13 cellular contexts compared by ENCODE assay signal in the genomic region with DNA sequence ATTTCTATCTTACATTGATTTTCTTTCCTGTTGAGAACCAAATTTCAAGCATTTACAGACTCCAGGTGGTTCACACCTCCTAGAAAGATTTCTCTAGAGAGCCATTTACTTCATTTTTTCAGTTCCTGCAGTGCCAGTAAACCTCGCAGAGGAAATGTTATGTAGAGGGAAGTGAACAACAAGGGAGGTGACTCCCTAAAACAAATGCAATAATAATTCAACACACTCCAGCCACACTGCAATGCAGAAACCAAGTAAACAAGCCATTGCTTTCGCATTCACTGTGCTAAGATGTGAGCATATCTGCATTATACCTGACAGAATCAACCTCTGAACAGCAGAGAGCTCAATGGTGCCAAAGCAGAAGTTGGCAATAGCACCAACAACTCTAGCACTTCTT.
DNase-seq lines count a peak whose midpoint lies in the region; ATAC-seq and TF ChIP-seq lines count a peak whose summit lies in the region.
"Had no signal": no experiment of that assay in that cellular context is flagged by ENCODE, and none has a peak within 500 bp of the region (broad histone marks: within the 10 kb centered on the region; RNA-seq: fewer than 3 reads in every experiment).

No MANE protein-coding gene starts in this region.

- ATAC-seq in HG02763 (IDR thresholded peaks at IDR 0.05; ENCODE audit: unreplicated experiment) = peak; percentile 28
- ATAC-seq: A549 had no signal

- no peak overlapping the region for H3K4me3 Mint-ChIP-seq in T-helper 1 cell treated with Interleukin-12 subunit alpha and Interleukin-12 subunit beta and Interleukin-4 antibody, amounts not matched to agents 30 μg/mL and 1 μg/mL, for 36 hours
- H3K4me3 Mint-ChIP-seq in IgD-negative memory B cell (peak overlapping the region; percentile 9 to 81 (median 42)), glutamatergic neuron (ENCODE audit: unreplicated experiment) (no peak overlapping the region)

- H3K36me3 Mint-ChIP-seq in T-helper 1 cell treated with Interleukin-12 subunit alpha and Interleukin-12 subunit beta and Interleukin-4 antibody, amounts not matched to agents 30 μg/mL and 1 μg/mL, for 36 hours (ENCODE audit: low read depth) = no peaks in the 10 kb centered on the region
- H3K36me3 Mint-ChIP-seq in IgD-negative memory B cell (no peaks in the 10 kb centered on the region), glutamatergic neuron (ENCODE audit: unreplicated experiment) (no peaks in the 10 kb centered on the region)

- DNase-seq in T-helper 1 cell = no peak
- DNase-seq in anterior cingulate cortex (lab: John Stamatoyannopoulos, UW) = no peak
- no peak for DNase-seq in NCI-H510A treated with DMSO at 0.1 percent for 48 hours (lab: John Stamatoyannopoulos, UW)
- DNase-seq in glutamatergic neuron = no peak
- DNase-seq in activated naive CD4-positive, alpha-beta T cell (lab: John Stamatoyannopoulos, UW) = no peak
- DNase-seq: activated CD4-positive, CD25-positive, alpha-beta regulatory T cell; erythroblast; NCI-H446 treated with DMSO at 0.1 percent for 48 hours; stimulated activated CD4-positive, alpha-beta T cell treated with anti-CD3 and anti-CD28 coated beads, Interleukin-4, amount 100 ng/mL, for 4 hours had no signal

- H3K27me3 Mint-ChIP-seq in T-helper 1 cell treated with Interleukin-12 subunit alpha and Interleukin-12 subunit beta and Interleukin-4 antibody, amounts not matched to agents 30 μg/mL and 1 μg/mL, for 36 hours (ENCODE audit: low read depth) = peaks cover 30% of the 10 kb centered on the region
- H3K27me3 Mint-ChIP-seq in IgD-negative memory B cell (no peaks in the 10 kb centered on the region), glutamatergic neuron (ENCODE audit: unreplicated experiment) (no peaks in the 10 kb centered on the region)

- TF ChIP-seq CTCF in glutamatergic neuron (IDR thresholded peaks at IDR 0.05; ENCODE audit: partially characterized antibody, unreplicated experiment) = no peak

- H3K4me1 Mint-ChIP-seq in T-helper 1 cell treated with Interleukin-12 subunit alpha and Interleukin-12 subunit beta and Interleukin-4 antibody, amounts not matched to agents 30 μg/mL and 1 μg/mL, for 36 hours (ENCODE audit: low read depth) = peaks cover 38% of the 10 kb centered on the region
- peaks cover 46 to 53% (median 53%) of the 10 kb centered on the region in 3 donors for H3K4me1 Mint-ChIP-seq in IgD-negative memory B cell
- H3K4me1 Mint-ChIP-seq in glutamatergic neuron (ENCODE audit: low read depth, unreplicated experiment) = peaks cover 2% of the 10 kb centered on the region

- no peaks in the 10 kb centered on the region for H3K9me3 Mint-ChIP-seq in T-helper 1 cell treated with Interleukin-12 subunit alpha and Interleukin-12 subunit beta and Interleukin-4 antibody, amounts not matched to agents 30 μg/mL and 1 μg/mL, for 36 hours
- no peaks in the 10 kb centered on the region for H3K9me3 Mint-ChIP-seq in IgD-negative memory B cell
- H3K9me3 Mint-ChIP-seq in glutamatergic neuron (ENCODE audit: unreplicated experiment) = no peaks in the 10 kb centered on the region

- H3K27ac Mint-ChIP-seq in T-helper 1 cell treated with Interleukin-12 subunit alpha and Interleukin-12 subunit beta and Interleukin-4 antibody, amounts not matched to agents 30 μg/mL and 1 μg/mL, for 36 hours = peak overlapping the region; percentile 4
- H3K27ac Mint-ChIP-seq in IgD-negative memory B cell = peak overlapping the region; percentile 6 to 69 (median 25)
- H3K27ac Mint-ChIP-seq in glutamatergic neuron (ENCODE audit: unreplicated experiment) = no peak overlapping the region

Comparison
In these comparisons a context has a peak if more than half of its experiments do, and no peak if none do; other contexts are left out.
1. H3K4me3 Mint-ChIP-seq: peak in IgD-negative memory B cell (4 of 4); none in T-helper 1 cell treated with Interleukin-12 subunit alpha and Interleukin-12 subunit beta and Interleukin-4 antibody, amounts not matched to agents 30 μg/mL and 1 μg/mL, for 36 hours (single experiment) and glutamatergic neuron (single experiment).